In genomic region chr6:128979061-128979460, GRCh38 we compare ENCODE assay signal across 14 cellular contexts.
"Had no signal": no experiment of that assay in that cellular context is flagged by ENCODE, and none has a peak within 500 bp of the region (broad histone marks: within the 10 kb centered on the region; RNA-seq: fewer than 3 reads in every experiment).

No MANE protein-coding gene starts in this region.

- ATAC-seq: foreskin keratinocyte; natural killer cell; sciatic nerve; stimulated activated naive B cell treated with anti-CD40 and anti-IgM and Interleukin-4, amounts not matched to agents 10 μg/mL and 1 μg/mL and 100 μg/mL, for 72 hours; stimulated activated naive CD8-positive, alpha-beta T cell treated with anti-CD3 and anti-CD28 coated beads, Interleukin-15, amount 100 ng/mL, for 72 hours had no signal

- H3K36me3 ChIP-seq: esophagus squamous epithelium, tibial nerve had no signal

- H3K4me1 ChIP-seq: esophagus squamous epithelium, foreskin keratinocyte, tibial nerve had no signal

- H3K27me3 ChIP-seq: esophagus squamous epithelium, testis, tibial nerve had no signal

- H3K9me3 ChIP-seq: esophagus squamous epithelium, testis, tibial nerve had no signal

- H3K4me3 ChIP-seq: esophagus squamous epithelium, testis, tibial nerve had no signal

- DNase-seq: dermis blood vessel endothelial cell; esophagus squamous epithelium; foreskin keratinocyte; immature natural killer cell; kidney; natural killer cell; posterior cingulate gyrus; stimulated activated CD4-positive, alpha-beta T cell treated with anti-CD3 and anti-CD28 coated beads, Interleukin-2, amount 100 ng/mL, for 24 hours; stimulated activated CD4-positive, alpha-beta T cell treated with anti-CD3 and anti-CD28 coated beads, Interleukin-4, amount 100 ng/mL, for 4 hours; stimulated activated naive B cell treated with anti-CD40 and anti-IgM and Interleukin-4, amounts not matched to agents 10 μg/mL and 1 μg/mL and 100 μg/mL, for 72 hours; stimulated activated naive CD8-positive, alpha-beta T cell treated with anti-CD3 and anti-CD28 coated beads, Interleukin-15, amount 100 ng/mL, for 72 hours; testis had no signal
